In genomic region chr19:18931316-18932162, GRCh38 we compare ENCODE assay signal across 9 cellular contexts. TPM values are rescaled to one million over a fixed set of nuclear protein-coding genes. Genes with fewer than 3 reads are reported as not detected.
"Had no signal": no experiment of that assay in that cellular context is flagged by ENCODE, and none has a peak within 500 bp of the region (broad histone marks: within the 10 kb centered on the region; RNA-seq: fewer than 3 reads in every experiment).

No MANE protein-coding gene starts in this region.

- H3K9me3 ChIP-seq: adrenal gland, body of pancreas, heart left ventricle, pancreas had no signal

- H3K9me3 Mint-ChIP-seq: activated T-helper 2 cell treated with anti-CD3 and anti-CD28 coated beads, Interferon-gamma antibody, Interleukin-2, Interleukin-4, amounts not matched to agents 10 μg/mL and 5 μg/mL and 100 μg/mL, durations not matched to agents 14 hours and 24 hours and 36 hours; stimulated activated naive B cell treated with anti-CD40 and anti-IgM and Interleukin-4, amounts not matched to agents 10 μg/mL and 1 μg/mL and 100 μg/mL, for 72 hours had no signal

- H3K36me3 ChIP-seq: pancreas had no signal

- H3K4me1 ChIP-seq: body of pancreas, pancreas had no signal

- H3K27ac ChIP-seq: body of pancreas, foreskin keratinocyte, heart left ventricle, pancreas had no signal

- H3K27me3 ChIP-seq: adrenal gland, body of pancreas, foreskin keratinocyte, heart left ventricle, pancreas had no signal

- DNase-seq: cortex of kidney had no signal

- H3K4me3 ChIP-seq: body of pancreas, pancreas had no signal

- H3K27ac Mint-ChIP-seq: activated T-helper 2 cell treated with anti-CD3 and anti-CD28 coated beads, Interferon-gamma antibody, Interleukin-2, Interleukin-4, amounts not matched to agents 10 μg/mL and 5 μg/mL and 100 μg/mL, durations not matched to agents 14 hours and 24 hours and 36 hours had no signal

RNA-seq across cellular contexts. Expression of gene CERS1, which starts 35.6 kb away (rescaled TPM):
- total RNA-seq: T-helper 1 cell treated with Interleukin-12 subunit alpha and Interleukin-12 subunit beta and Interleukin-4 antibody, amounts not matched to agents 30 ng/mL and 1 ng/mL, for 36 hours had no signal
